ENCODE assay signal across 1 cellular context in the genomic region with DNA sequence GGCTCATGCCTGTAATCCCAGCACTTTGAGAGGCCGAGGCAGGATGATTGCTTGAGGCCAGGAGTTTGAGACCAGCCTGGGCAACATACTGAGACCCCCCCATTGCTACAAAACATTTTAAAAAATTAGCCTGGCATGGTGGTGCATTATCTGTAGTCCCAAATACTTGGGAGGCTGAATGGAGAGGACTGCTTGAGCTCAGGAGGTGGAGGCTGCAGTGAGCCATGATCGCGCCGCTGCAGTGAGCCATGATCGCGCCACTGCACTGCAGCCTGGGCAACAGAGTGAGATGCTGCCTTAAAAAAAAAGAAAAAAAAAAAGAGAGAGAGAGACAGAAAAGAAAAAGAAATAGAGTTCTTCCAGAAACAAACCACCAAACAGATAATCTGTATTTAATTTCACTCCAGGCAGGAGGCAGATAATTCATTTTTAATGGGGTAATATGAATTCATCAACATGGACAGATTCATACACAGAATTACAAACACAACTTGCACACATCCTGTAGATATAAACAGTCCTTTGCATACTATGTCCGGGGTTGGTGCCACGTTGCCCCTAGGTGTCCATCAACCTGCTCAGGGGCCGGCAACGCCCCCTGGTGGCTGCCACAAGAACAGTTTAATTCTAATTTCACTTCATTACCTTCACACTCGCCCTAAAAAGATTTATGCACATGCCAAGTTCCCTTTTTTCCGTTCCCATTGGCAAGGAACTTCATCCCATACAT.
TF ChIP-seq lines count a peak whose summit lies in the region.

No MANE protein-coding gene starts in this region.

TF ChIP-seq in K562, 482 proteins besides CTCF, POLR2A, EP300 and RAD21 (continued from another document):
- TF ChIP-seq, protein P1, sequence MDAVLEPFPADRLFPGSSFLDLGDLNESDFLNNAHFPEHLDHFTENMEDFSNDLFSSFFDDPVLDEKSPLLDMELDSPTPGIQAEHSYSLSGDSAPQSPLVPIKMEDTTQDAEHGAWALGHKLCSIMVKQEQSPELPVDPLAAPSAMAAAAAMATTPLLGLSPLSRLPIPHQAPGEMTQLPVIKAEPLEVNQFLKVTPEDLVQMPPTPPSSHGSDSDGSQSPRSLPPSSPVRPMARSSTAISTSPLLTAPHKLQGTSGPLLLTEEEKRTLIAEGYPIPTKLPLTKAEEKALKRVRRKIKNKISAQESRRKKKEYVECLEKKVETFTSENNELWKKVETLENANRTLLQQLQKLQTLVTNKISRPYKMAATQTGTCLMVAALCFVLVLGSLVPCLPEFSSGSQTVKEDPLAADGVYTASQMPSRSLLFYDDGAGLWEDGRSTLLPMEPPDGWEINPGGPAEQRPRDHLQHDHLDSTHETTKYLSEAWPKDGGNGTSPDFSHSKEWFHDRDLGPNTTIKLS (IDR thresholded peaks at IDR 0.05; ENCODE audit: borderline replicate concordance, low read depth), result peak; percentile 87
- TF ChIP-seq MYC (IDR thresholded peaks at IDR 0.05; ENCODE audit: low read depth, low read length), result peak; percentile 40; the same call in 1 of the 2 replicates
- no peak for TF ChIP-seq MYC (CRISPR knock-in tag; IDR thresholded peaks at IDR 0.05; ENCODE audit: borderline replicate concordance, low read depth)
- no peak for TF ChIP-seq SPI1 (IDR thresholded peaks at IDR 0.05; ENCODE audit: borderline replicate concordance, low read depth, low read length)
- TF ChIP-seq SMC3 (conservative IDR thresholded peaks at IDR 0.05; ENCODE audit: insufficient read depth, low read depth, low read length), result peak; percentile 74
- TF ChIP-seq, protein P2, sequence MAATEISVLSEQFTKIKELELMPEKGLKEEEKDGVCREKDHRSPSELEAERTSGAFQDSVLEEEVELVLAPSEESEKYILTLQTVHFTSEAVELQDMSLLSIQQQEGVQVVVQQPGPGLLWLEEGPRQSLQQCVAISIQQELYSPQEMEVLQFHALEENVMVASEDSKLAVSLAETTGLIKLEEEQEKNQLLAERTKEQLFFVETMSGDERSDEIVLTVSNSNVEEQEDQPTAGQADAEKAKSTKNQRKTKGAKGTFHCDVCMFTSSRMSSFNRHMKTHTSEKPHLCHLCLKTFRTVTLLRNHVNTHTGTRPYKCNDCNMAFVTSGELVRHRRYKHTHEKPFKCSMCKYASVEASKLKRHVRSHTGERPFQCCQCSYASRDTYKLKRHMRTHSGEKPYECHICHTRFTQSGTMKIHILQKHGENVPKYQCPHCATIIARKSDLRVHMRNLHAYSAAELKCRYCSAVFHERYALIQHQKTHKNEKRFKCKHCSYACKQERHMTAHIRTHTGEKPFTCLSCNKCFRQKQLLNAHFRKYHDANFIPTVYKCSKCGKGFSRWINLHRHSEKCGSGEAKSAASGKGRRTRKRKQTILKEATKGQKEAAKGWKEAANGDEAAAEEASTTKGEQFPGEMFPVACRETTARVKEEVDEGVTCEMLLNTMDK (IDR thresholded peaks at IDR 0.05; ENCODE audit: borderline replicate concordance, insufficient read depth, low read depth, low read length, poor library complexity, severe bottlenecking), result peak; percentile 47
- TF ChIP-seq, protein P3, sequence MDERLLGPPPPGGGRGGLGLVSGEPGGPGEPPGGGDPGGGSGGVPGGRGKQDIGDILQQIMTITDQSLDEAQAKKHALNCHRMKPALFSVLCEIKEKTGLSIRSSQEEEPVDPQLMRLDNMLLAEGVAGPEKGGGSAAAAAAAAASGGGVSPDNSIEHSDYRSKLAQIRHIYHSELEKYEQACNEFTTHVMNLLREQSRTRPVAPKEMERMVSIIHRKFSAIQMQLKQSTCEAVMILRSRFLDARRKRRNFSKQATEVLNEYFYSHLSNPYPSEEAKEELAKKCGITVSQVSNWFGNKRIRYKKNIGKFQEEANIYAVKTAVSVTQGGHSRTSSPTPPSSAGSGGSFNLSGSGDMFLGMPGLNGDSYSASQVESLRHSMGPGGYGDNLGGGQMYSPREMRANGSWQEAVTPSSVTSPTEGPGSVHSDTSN (CRISPR knock-in tag; IDR thresholded peaks at IDR 0.05; ENCODE audit: low read depth), result 0 out of 2 replicates have a peak, but pooled peaks have one; percentile 10
- TF ChIP-seq, protein P3 (tag; conservative IDR thresholded peaks at IDR 0.05; ENCODE audit: low read depth), result peak; percentile 62
- TF ChIP-seq, protein P4, sequence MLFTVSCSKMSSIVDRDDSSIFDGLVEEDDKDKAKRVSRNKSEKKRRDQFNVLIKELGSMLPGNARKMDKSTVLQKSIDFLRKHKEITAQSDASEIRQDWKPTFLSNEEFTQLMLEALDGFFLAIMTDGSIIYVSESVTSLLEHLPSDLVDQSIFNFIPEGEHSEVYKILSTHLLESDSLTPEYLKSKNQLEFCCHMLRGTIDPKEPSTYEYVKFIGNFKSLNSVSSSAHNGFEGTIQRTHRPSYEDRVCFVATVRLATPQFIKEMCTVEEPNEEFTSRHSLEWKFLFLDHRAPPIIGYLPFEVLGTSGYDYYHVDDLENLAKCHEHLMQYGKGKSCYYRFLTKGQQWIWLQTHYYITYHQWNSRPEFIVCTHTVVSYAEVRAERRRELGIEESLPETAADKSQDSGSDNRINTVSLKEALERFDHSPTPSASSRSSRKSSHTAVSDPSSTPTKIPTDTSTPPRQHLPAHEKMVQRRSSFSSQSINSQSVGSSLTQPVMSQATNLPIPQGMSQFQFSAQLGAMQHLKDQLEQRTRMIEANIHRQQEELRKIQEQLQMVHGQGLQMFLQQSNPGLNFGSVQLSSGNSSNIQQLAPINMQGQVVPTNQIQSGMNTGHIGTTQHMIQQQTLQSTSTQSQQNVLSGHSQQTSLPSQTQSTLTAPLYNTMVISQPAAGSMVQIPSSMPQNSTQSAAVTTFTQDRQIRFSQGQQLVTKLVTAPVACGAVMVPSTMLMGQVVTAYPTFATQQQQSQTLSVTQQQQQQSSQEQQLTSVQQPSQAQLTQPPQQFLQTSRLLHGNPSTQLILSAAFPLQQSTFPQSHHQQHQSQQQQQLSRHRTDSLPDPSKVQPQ (CRISPR knock-in tag; IDR thresholded peaks at IDR 0.05; ENCODE audit: borderline replicate concordance), result no peak
